Comparison of ENCODE assay signal across 8 cellular contexts in genomic region chr3:167882057-167882667, GRCh38.
DNase-seq lines count a peak whose midpoint lies in the region; ATAC-seq, FAIRE-seq and TF ChIP-seq lines count a peak whose summit lies in the region.

No MANE protein-coding gene starts in this region.

- DNase-seq in D341Med (ENCODE audit: low spot score) = peak; percentile 36
- peak; percentile 24 to 43 for DNase-seq in NCI-H446 (lab: John Stamatoyannopoulos, UW)
- DNase-seq in astrocyte of the spinal cord (ENCODE audit: low read depth, low spot score) = peak; percentile 62
- DNase-seq in kidney = no peak
- no peak for DNase-seq in uterus
- DNase-seq in H7 = no peak

- H3K9me3 ChIP-seq in kidney (ENCODE audit: control insufficient read depth in 1 of 2, low read length in 2 of 2) = no peaks in the 10 kb centered on the region
- no peaks in the 10 kb centered on the region for H3K9me3 ChIP-seq in uterus

- TF ChIP-seq CTCF in astrocyte of the spinal cord (IDR thresholded peaks at IDR 0.05; ENCODE audit: low read depth, low read length) (peak; percentile 56), kidney (IDR thresholded peaks at IDR 0.05; ENCODE audit: borderline replicate concordance, extremely low read depth, insufficient read depth) (peak; percentile 42), uterus (IDR thresholded peaks at IDR 0.05) (peak; percentile 46 to 72 (median 50))

- H3K4me1 ChIP-seq in kidney (ENCODE audit: control insufficient read depth in 1 of 2, insufficient read depth in 1 of 2, low read depth in 1 of 2, low read length in 2 of 2) = no peaks in the 10 kb centered on the region
- no peaks in the 10 kb centered on the region for H3K4me1 ChIP-seq in uterus

- H3K4me3 ChIP-seq in astrocyte of the spinal cord (ENCODE audit: low read depth, low read length) = no peak overlapping the region
- no peak overlapping the region for H3K4me3 ChIP-seq in kidney (ENCODE audit: low read length in 2 of 2)
- peak overlapping the region in 1 of 2 donors; percentile 12 for H3K4me3 ChIP-seq in uterus
- no peak overlapping the region for H3K4me3 ChIP-seq in H7 (ENCODE audit: insufficient read depth, low read depth, low read length)

- peak; percentile 86 for ATAC-seq in GM19372 (IDR thresholded peaks at IDR 0.05; ENCODE audit: low read depth, unreplicated experiment)
- ATAC-seq in HG03354 (IDR thresholded peaks at IDR 0.05; ENCODE audit: poor library complexity, severe bottlenecking, unreplicated experiment) = peak; percentile 92

- H3K36me3 ChIP-seq in kidney (ENCODE audit: control insufficient read depth in 1 of 2, insufficient read depth in 2 of 2, low read length in 2 of 2) = no peaks in the 10 kb centered on the region
- no peaks in the 10 kb centered on the region for H3K36me3 ChIP-seq in uterus
- no peaks in the 10 kb centered on the region for H3K36me3 ChIP-seq in H7 (replicated peaks; ENCODE audit: control insufficient read depth, insufficient read depth, low read length)

- H3K27ac ChIP-seq in kidney (ENCODE audit: low read depth in 2 of 2, low read length in 2 of 2) (no peak overlapping the region), uterus (no peak overlapping the region)

- in situ Hi-C loops in astrocyte of the spinal cord (cut with HindIII; ENCODE audit: low sequenced_read_pairs) = no loop called here

- no peak for TF ChIP-seq POLR2A in uterus (IDR thresholded peaks at IDR 0.05)

- intact Hi-C loops in kidney (cut with DNase I) = no loop called here
- intact Hi-C loops in uterus (cut with DNase I; ENCODE audit: low total_unique reads) = no loop called here

- no peak overlapping the region for H3K9ac ChIP-seq in kidney (ENCODE audit: low read length in 2 of 2)

- FAIRE-seq in kidney (lab: Jason Lieb, UNC) = peak; percentile 70

- no peaks in the 10 kb centered on the region for H3K27me3 ChIP-seq in uterus
- no peaks in the 10 kb centered on the region for H3K27me3 ChIP-seq in H7 (ENCODE audit: control insufficient read depth, insufficient read depth, low read length)

Comparison
In these comparisons a context has a peak if more than half of its experiments do, and no peak if none do; other contexts are left out.
1. DNase-seq: peak in D341Med (single experiment), NCI-H446 (2 of 2) and astrocyte of the spinal cord (single experiment); none in kidney (single experiment), uterus (0 of 2) and H7 (single experiment).
2. Peak in every context shown above with its lines, with median percentiles within 50 percentile points of each other: CTCF ChIP-seq.